In the genomic region with DNA sequence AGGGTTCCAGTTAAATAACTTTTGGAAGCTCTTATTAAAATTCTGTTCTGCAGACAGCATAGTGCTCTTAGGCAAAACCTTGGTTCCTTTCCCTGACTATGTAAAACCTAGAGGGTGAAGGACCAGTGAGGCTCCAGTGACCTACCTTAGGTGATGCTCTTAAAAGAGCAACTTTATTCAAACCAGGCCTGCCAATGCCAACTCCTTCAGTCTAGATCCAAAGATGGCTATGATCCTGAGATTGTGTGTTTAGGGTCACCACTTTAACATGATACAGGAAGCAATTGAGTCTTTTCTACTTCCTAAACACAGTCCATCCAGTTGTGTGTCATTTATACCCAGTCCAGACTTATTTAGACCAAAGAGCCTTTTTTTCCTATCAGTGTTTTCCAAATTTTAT, we compare ENCODE assay signal across 10 cellular contexts. TPM values are rescaled to one million over a fixed set of nuclear protein-coding genes. Genes with fewer than 3 reads are reported as not detected.
DNase-seq lines count a peak whose midpoint lies in the region; ATAC-seq and TF ChIP-seq lines count a peak whose summit lies in the region.
"Had no signal": no experiment of that assay in that cellular context is flagged by ENCODE, and none has a peak within 500 bp of the region (broad histone marks: within the 10 kb centered on the region; RNA-seq: fewer than 3 reads in every experiment).

No MANE protein-coding gene starts in this region.

- CTCF ChIA-PET in AG04450 (lab: Charles Lee): interaction anchor here (0.6 to 2.1 kb wide), 5 partner anchors 9 to 354 kb away, joined by 3 to 17 read pairs (median 5); no protein-coding TSS in a partner anchor

- H3K4me3 Mint-ChIP-seq in chondrocyte (ENCODE audit: unreplicated experiment) (no peak overlapping the region), naive B cell (peak overlapping the region; percentile 75 to 92 (median 84))

- DNase-seq in AG04450 (ENCODE audit: low read depth, low spot score) (no peak), Karpas-422 (peak; percentile 79), chondrocyte (ENCODE audit: low spot score) (no peak), naive B cell (no peak), NCI-H345 treated with DMSO at 0.1 percent for 48 hours (lab: John Stamatoyannopoulos, UW; ENCODE audit: unreplicated experiment) (no peak), EL (no peak), globus pallidus (ENCODE audit: low spot score) (no peak), SK-N-DZ (ENCODE audit: low spot score) (no peak)

- peaks cover 12% of the 10 kb centered on the region for H3K36me3 ChIP-seq in Karpas-422 (ENCODE audit: insufficient read depth, low read length)

- peak overlapping the region; percentile 5 for H3K4me3 ChIP-seq in AG04450 (ENCODE audit: low read depth, low read length)
- H3K4me3 ChIP-seq in Karpas-422 (ENCODE audit: low read length): peak overlapping the region; percentile 38

- H3K4me2 ChIP-seq in Karpas-422 (ENCODE audit: low read depth, low read length, poor library complexity, severe bottlenecking): peak overlapping the region; percentile 60

- H3K4me1 ChIP-seq in Karpas-422 (ENCODE audit: low read length): peaks cover 89% of the 10 kb centered on the region

- H3K27ac Mint-ChIP-seq in chondrocyte (ENCODE audit: unreplicated experiment): peak overlapping the region; percentile 99
- H3K27ac Mint-ChIP-seq in naive B cell: peak overlapping the region; percentile 92 to 99 (median 94)

- H3K36me3 Mint-ChIP-seq in chondrocyte (ENCODE audit: low read depth) (peaks cover 14% of the 10 kb centered on the region), naive B cell (peaks cover 7 to 13% of the 10 kb centered on the region in 2 donors)

- H4K20me1 ChIP-seq in Karpas-422 (ENCODE audit: insufficient read depth, low read depth, low read length): peaks cover 8% of the 10 kb centered on the region; the same call in 1 of the 2 replicates

- TF ChIP-seq CTCF in AG04450 (IDR thresholded peaks at IDR 0.05; ENCODE audit: low read depth, low read length) (no peak), chondrocyte (IDR thresholded peaks at IDR 0.05) (no peak)

- H2AFZ ChIP-seq in Karpas-422 (ENCODE audit: low read length): no peak overlapping the region

- no peaks in the 10 kb centered on the region for H3K9me2 ChIP-seq in Karpas-422 (replicated peaks; ENCODE audit: insufficient read depth, low read length)

- peak overlapping the region; percentile 97 for H3K27ac ChIP-seq in AG04450 (ENCODE audit: low read depth, low read length)
- H3K27ac ChIP-seq in Karpas-422 (ENCODE audit: low read length): peak overlapping the region; percentile 95

- H3K9me3 Mint-ChIP-seq in chondrocyte (ENCODE audit: low read depth): no peaks in the 10 kb centered on the region
- H3K9me3 Mint-ChIP-seq in naive B cell: no peaks in the 10 kb centered on the region

- peaks cover 11% of the 10 kb centered on the region for H3K79me2 ChIP-seq in Karpas-422 (ENCODE audit: low read length)

- no peak for ATAC-seq in naive B cell (ENCODE audit: low read depth in 2 of 2)

- H3K27me3 Mint-ChIP-seq in chondrocyte (ENCODE audit: low read depth) (no peaks in the 10 kb centered on the region), naive B cell (no peaks in the 10 kb centered on the region)

- H3K27me3 ChIP-seq in AG04450 (ENCODE audit: control insufficient read depth, insufficient read depth, low read length) (no peaks in the 10 kb centered on the region), Karpas-422 (ENCODE audit: low read length) (no peaks in the 10 kb centered on the region)

- peak overlapping the region; percentile 55 for H3K9ac ChIP-seq in Karpas-422 (ENCODE audit: low read length)

- POLR2A ChIA-PET in AG04450 (lab: Yijun Ruan, JAX): interaction anchor here (0.6 to 3.1 kb wide), 6 partner anchors 9 to 385 kb away, joined by 3 to 83 read pairs (median 4); partner anchors contain the start of gene MCL1

- H3K9me3 ChIP-seq in AG04450 (ENCODE audit: control insufficient read depth, insufficient read depth, low read length) (no peaks in the 10 kb centered on the region; the same call in 1 of the 2 replicates), Karpas-422 (ENCODE audit: low read length) (no peaks in the 10 kb centered on the region)

- peaks cover 96% of the 10 kb centered on the region for H3K4me1 Mint-ChIP-seq in chondrocyte (ENCODE audit: low read depth)
- H3K4me1 Mint-ChIP-seq in naive B cell: peaks cover 38 to 96% (median 68%) of the 10 kb centered on the region in 3 donors

RNA-seq across cellular contexts. Expression of gene MCL1, which starts 10.8 kb away (rescaled TPM):
- 107 and 138 TPM in 2 replicates for polyA plus RNA-seq in AG04450 (2011; rRNA removed)
- 160 and 170 TPM in 2 replicates for polyA minus RNA-seq in AG04450 (2011; rRNA and poly(A)+ RNA removed)
- 141 and 150 TPM in 2 replicates for total RNA-seq in Karpas-422 (2014; rRNA removed; shearing (Covaris generic); ENCODE audit: low replicate concordance)
- total RNA-seq in chondrocyte: 211 to 264 TPM (median 255 TPM) in 3 replicates
- polyA plus RNA-seq in naive B cell (ENCODE audit: low read depth in 6 of 6): 100 to 1,000 TPM in 2 of 6 donors, 10 to 100 TPM in 4; 44.8 to 110 (median 95.1) TPM
- 109 and 112 TPM in 2 replicates for polyA plus RNA-seq in SK-N-DZ (2014; cell fraction: cytosol; rRNA removed)
- polyA plus RNA-seq in SK-N-DZ (2014; cell fraction: nucleus; rRNA removed): 116 and 145 TPM in 2 replicates

RNA-seq across cellular contexts. Expression of gene ADAMTSL4, which starts 19.4 kb away (rescaled TPM):
- 4.2 and 4.9 TPM in 2 replicates for polyA plus RNA-seq in AG04450 (2011; rRNA removed)
- 3.0 and 3.8 TPM in 2 replicates for polyA minus RNA-seq in AG04450 (2011; rRNA and poly(A)+ RNA removed)
- total RNA-seq in Karpas-422 (2014; rRNA removed; shearing (Covaris generic); ENCODE audit: low replicate concordance): not detected in 2 replicates
- total RNA-seq in chondrocyte: 3.6 to 5.7 TPM (median 5.1 TPM) in 3 replicates
- polyA plus RNA-seq in naive B cell (ENCODE audit: low read depth in 6 of 6): not detected
- 0.48 and 1.3 TPM in 2 replicates for polyA plus RNA-seq in SK-N-DZ (2014; cell fraction: cytosol; rRNA removed)
- 2.5 and 6.9 TPM in 2 replicates for polyA plus RNA-seq in SK-N-DZ (2014; cell fraction: nucleus; rRNA removed)

RNA-seq across cellular contexts. Expression of gene FALEC, which starts 53.0 kb away (rescaled TPM):
- polyA plus RNA-seq in AG04450 (2011; rRNA removed) (not detected in 2 replicates), naive B cell (ENCODE audit: low read depth in 6 of 6) (1 to 10 TPM in 3 of 6 donors, under 1 TPM in 1, not detected in 2; 0.68 to 2.6 (median 1.3) TPM)
- polyA minus RNA-seq in AG04450 (2011; rRNA and poly(A)+ RNA removed): not detected in 2 replicates
- total RNA-seq in Karpas-422 (2014; rRNA removed; shearing (Covaris generic); ENCODE audit: low replicate concordance): 0.54 TPM in 1 of 2 replicates, not detected in the other
- 1.2 TPM in 1 of 3 replicates, not detected in the others for total RNA-seq in chondrocyte
- polyA plus RNA-seq in SK-N-DZ (2014; cell fraction: cytosol; rRNA removed): 0.58 and 0.60 TPM in 2 replicates
- polyA plus RNA-seq in SK-N-DZ (2014; cell fraction: nucleus; rRNA removed): not detected in 2 replicates
- total RNA-seq: lung microvascular endothelial cell, RPMI7951 had no signal
